In the genomic region with DNA sequence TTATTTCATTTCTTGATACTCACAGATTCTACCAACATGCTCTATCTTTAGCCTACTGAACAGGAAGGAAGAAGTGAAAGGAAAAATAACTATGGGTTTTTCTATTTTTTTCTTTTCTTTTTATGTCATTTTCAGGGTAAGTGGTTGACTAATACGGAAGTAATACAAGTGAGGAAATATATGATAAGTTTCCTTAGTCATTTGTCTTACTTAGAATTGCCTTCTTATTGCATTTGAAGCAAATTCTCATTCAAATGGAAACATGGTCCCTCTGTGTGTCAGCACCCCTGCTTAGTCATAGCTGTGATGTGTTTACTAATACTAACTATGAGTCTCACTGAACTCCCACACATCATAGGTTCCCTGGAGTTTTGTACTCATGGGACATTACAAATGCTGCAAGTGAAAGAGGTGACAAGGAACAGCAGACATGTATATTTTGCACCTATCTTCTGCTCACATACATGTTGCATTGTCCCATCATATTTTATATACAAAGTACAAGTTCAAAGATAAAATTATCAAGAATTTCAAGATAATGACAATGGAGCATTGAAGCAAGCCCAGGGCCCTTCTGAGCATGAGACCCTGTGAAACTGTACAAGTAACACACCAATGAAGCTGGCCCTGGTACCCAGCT, we compare ENCODE assay signal across 8 cellular contexts.
DNase-seq lines count a peak whose midpoint lies in the region; ATAC-seq and TF ChIP-seq lines count a peak whose summit lies in the region.

No MANE protein-coding gene starts in this region.

- H3K9me3 Mint-ChIP-seq in activated CD4-positive, alpha-beta T cell treated with anti-CD3 and anti-CD28 coated beads, Interleukin-2, amount 10 ng/mL, durations not matched to agents 7 days and 5 days: peaks cover 37% of the 10 kb centered on the region

- no peak for DNase-seq in activated CD4-positive, alpha-beta T cell treated with anti-CD3 and anti-CD28 coated beads, Interleukin-2, amount 10 ng/mL, durations not matched to agents 7 days and 5 days
- DNase-seq in skeletal muscle cell (ENCODE audit: low read depth) (peak; percentile 63), GM19238 (ENCODE audit: insufficient read length, low spot score) (no peak), WERI-Rb-1 (no peak), NCI-H2029 (lab: John Stamatoyannopoulos, UW) (no peak), SHP77 (lab: John Stamatoyannopoulos, UW) (no peak)

- no peaks in the 10 kb centered on the region for H3K27me3 Mint-ChIP-seq in activated CD4-positive, alpha-beta T cell treated with anti-CD3 and anti-CD28 coated beads, Interleukin-2, amount 10 ng/mL, durations not matched to agents 7 days and 5 days

- ATAC-seq in GM18867 (IDR thresholded peaks at IDR 0.05; ENCODE audit: unreplicated experiment): peak; percentile 68
- peak; percentile 76 for ATAC-seq in HG03039 (IDR thresholded peaks at IDR 0.05; ENCODE audit: unreplicated experiment)

- H3K4me1 Mint-ChIP-seq in activated CD4-positive, alpha-beta T cell treated with anti-CD3 and anti-CD28 coated beads, Interleukin-2, amount 10 ng/mL, durations not matched to agents 7 days and 5 days: peaks cover 20% of the 10 kb centered on the region

- H3K27ac Mint-ChIP-seq in activated CD4-positive, alpha-beta T cell treated with anti-CD3 and anti-CD28 coated beads, Interleukin-2, amount 10 ng/mL, durations not matched to agents 7 days and 5 days: peak overlapping the region; percentile 78

- no peak overlapping the region for H3K27ac ChIP-seq in WERI-Rb-1

- H3K9me3 ChIP-seq in WERI-Rb-1 (ENCODE audit: severe bottlenecking): peaks cover 32% of the 10 kb centered on the region

- CTCF ChIA-PET in activated CD4-positive, alpha-beta T cell treated with anti-CD3 and anti-CD28 coated beads, Interleukin-2, amount 10 ng/mL, durations not matched to agents 7 days and 5 days (lab: Charles Lee): interaction anchor here (0.8 to 1.9 kb wide), 3 partner anchors 12 to 16 kb away, joined by 3 to 6 read pairs (median 3); no protein-coding TSS in a partner anchor

- H3K4me3 ChIP-seq in skeletal muscle cell (ENCODE audit: low read depth, low read length) (no peak overlapping the region), WERI-Rb-1 (ENCODE audit: low read depth, low read length) (no peak overlapping the region)

- peaks cover 12% of the 10 kb centered on the region for H3K36me3 Mint-ChIP-seq in activated CD4-positive, alpha-beta T cell treated with anti-CD3 and anti-CD28 coated beads, Interleukin-2, amount 10 ng/mL, durations not matched to agents 7 days and 5 days (ENCODE audit: low read depth)

- H3K4me3 Mint-ChIP-seq in activated CD4-positive, alpha-beta T cell treated with anti-CD3 and anti-CD28 coated beads, Interleukin-2, amount 10 ng/mL, durations not matched to agents 7 days and 5 days: no peak overlapping the region

- no peaks in the 10 kb centered on the region for H3K36me3 ChIP-seq in WERI-Rb-1

- TF ChIP-seq CTCF in WERI-Rb-1 (IDR thresholded peaks at IDR 0.05; ENCODE audit: low read depth, low read length): no peak

- no peaks in the 10 kb centered on the region for H3K27me3 ChIP-seq in WERI-Rb-1 (ENCODE audit: insufficient read depth, low read depth, severe bottlenecking)

- POLR2A ChIA-PET in activated CD4-positive, alpha-beta T cell treated with anti-CD3 and anti-CD28 coated beads, Interleukin-2, amount 10 ng/mL, durations not matched to agents 7 days and 5 days (lab: Charles Lee): no interaction called here
